ENCODE assay signal across 21 cellular contexts in genomic region chr12:29004066-29004935, GRCh38.
A peak's percentile ranks its signal among the peaks of the same experiment; 100 is the strongest.
DNase-seq lines count a peak whose midpoint lies in the region; ATAC-seq, FAIRE-seq and TF ChIP-seq lines count a peak whose summit lies in the region.
"Had no signal": no experiment of that assay in that cellular context is flagged by ENCODE, and none has a peak within 500 bp of the region (broad histone marks: within the 10 kb centered on the region; RNA-seq: fewer than 3 reads in every experiment).

No MANE protein-coding gene starts in this region.

- no peak overlapping the region for H2AFZ ChIP-seq in IMR-90 (replicated peaks; ENCODE audit: low read length, poor library complexity)
- peak overlapping the region; percentile 2; the same call in 1 of the 2 replicates for H2AFZ ChIP-seq in PC-3 (ENCODE audit: low read length)
- H2AFZ ChIP-seq in H1 (ENCODE audit: low read length): peak overlapping the region; percentile 51; the same call in 1 of the 2 replicates
- no peak overlapping the region for H2AFZ ChIP-seq in neural progenitor cell (replicated peaks)

- in situ Hi-C loops in IMR-90 (cut with MboI; ENCODE audit: low sequenced_read_pairs): no loop called here

- H2BK15ac ChIP-seq in IMR-90 (ENCODE audit: low read depth, low read length) (no peak overlapping the region), H1 (ENCODE audit: low read length) (no peak overlapping the region)

- H3K36me3 Mint-ChIP-seq in type B pancreatic cell (peaks cover 4% of the 10 kb centered on the region), neural progenitor cell (no peaks in the 10 kb centered on the region)
- H3K36me3 Mint-ChIP-seq: CD4-positive, alpha-beta memory T cell had no signal

- no peak overlapping the region for H3K4me2 ChIP-seq in IMR-90 (ENCODE audit: low read depth, low read length)
- H3K4me2 ChIP-seq in PC-3 (ENCODE audit: low read length): no peak overlapping the region
- no peak overlapping the region for H3K4me2 ChIP-seq in H1 (ENCODE audit: insufficient read depth in 1 of 2, low read depth in 2 of 2, low read length in 2 of 2)
- no peak overlapping the region for H3K4me2 ChIP-seq in neural progenitor cell

- H3K9me2 ChIP-seq in PC-3 (replicated peaks; ENCODE audit: low read length): no peaks in the 10 kb centered on the region

- H2BK12ac ChIP-seq in H1 (ENCODE audit: low read depth, low read length): no peak overlapping the region

- dilution Hi-C loops in IMR-90 (cut with HindIII; ENCODE audit: low sequenced_read_pairs, unreplicated experiment): no loop called here

- no peak overlapping the region for H3K27ac ChIP-seq in IMR-90 (ENCODE audit: insufficient read depth, low read length)
- H3K27ac ChIP-seq in PC-3 (ENCODE audit: low read length): no peak overlapping the region
- no peak overlapping the region for H3K27ac ChIP-seq in H1 (ENCODE audit: low read depth, low read length)
- H3K27ac ChIP-seq in neural progenitor cell: no peak overlapping the region

- DNase-seq in IMR-90 (no peak), PC-3 (no peak), H1 (ENCODE audit: low read depth in 1 of 2, low spot score in 2 of 2) (no peak), type B pancreatic cell (ENCODE audit: extremely low spot score, unreplicated experiment) (no peak), kidney glomerular epithelial cell (lab: John Stamatoyannopoulos, UW) (no peak), SK-N-DZ (ENCODE audit: low spot score) (no peak), neural progenitor cell (ENCODE audit: low spot score) (no peak)
- DNase-seq: ACHN; C1 segment of cervical spinal cord; Calu3; CD4-positive, alpha-beta memory T cell; COR-L47; DMS53; DMS79 treated with DMSO at 0.1 percent for 48 hours; GF-D8; GOT3; H7; HCEC 1CT had no signal

- BruUV-seq in IMR-90 (replicated peaks; lab: Mats Ljungman, UMichigan) (no TSS peak), PC-3 (replicated peaks; lab: Mats Ljungman, UMichigan) (no TSS peak)

- H3K9ac ChIP-seq in IMR-90 (ENCODE audit: low read depth, low read length): no peak overlapping the region
- H3K9ac ChIP-seq in PC-3 (ENCODE audit: low read length): no peak overlapping the region
- H3K9ac ChIP-seq in H1 (replicated peaks in 1 of 4; ENCODE audit: extremely low read depth in 1 of 4, low read depth in 3 of 4, low read length in 3 of 4): no peak overlapping the region
- H3K9ac ChIP-seq in neural progenitor cell: no peak overlapping the region

- H3K4me3 ChIP-seq in IMR-90 (ENCODE audit: insufficient read depth, low read depth, low read length) (no peak overlapping the region), PC-3 (ENCODE audit: low read length) (no peak overlapping the region), H1 (ENCODE audit: extremely low read depth in 1 of 4, insufficient read depth in 2 of 4, low read depth in 3 of 4, low read length in 4 of 4) (no peak overlapping the region), neural progenitor cell (no peak overlapping the region)

- POLR2A ChIA-PET in IMR-90 (lab: Charles Lee; ENCODE audit: unreplicated experiment) (no interaction called here), PC-3 (lab: Charles Lee; ENCODE audit: unreplicated experiment) (no interaction called here), H1 (lab: Charles Lee; ENCODE audit: partially characterized antibody) (no interaction called here)

- H3K27ac Mint-ChIP-seq in type B pancreatic cell (peak overlapping the region; percentile 30), neural progenitor cell (no peak overlapping the region)
- H3K27ac Mint-ChIP-seq: CD4-positive, alpha-beta memory T cell had no signal

- no peak overlapping the region for H3K14ac ChIP-seq in IMR-90 (replicated peaks; ENCODE audit: low read depth, low read length)
- H3K14ac ChIP-seq in H1 (ENCODE audit: insufficient read length): no peak overlapping the region

- H2BK120ac ChIP-seq in IMR-90 (ENCODE audit: low read depth, low read length) (no peak overlapping the region), H1 (replicated peaks; ENCODE audit: low read depth, low read length) (no peak overlapping the region)

- no peaks in the 10 kb centered on the region for H3K4me1 ChIP-seq in IMR-90 (ENCODE audit: control insufficient read depth, insufficient read depth, low read length)
- H3K4me1 ChIP-seq in PC-3 (ENCODE audit: insufficient read depth, low read length): peaks cover 12% of the 10 kb centered on the region
- H3K4me1 ChIP-seq in H1 (replicated peaks in 1 of 4; ENCODE audit: control insufficient read depth in 3 of 4, insufficient read depth in 4 of 4, low read length in 3 of 4): no peaks in the 10 kb centered on the region
- no peaks in the 10 kb centered on the region for H3K4me1 ChIP-seq in neural progenitor cell

- FAIRE-seq in H1 (lab: Jason Lieb, UNC): no peak
- FAIRE-seq: A204.1, GM12891, GM18507 had no signal

- H3K18ac ChIP-seq in IMR-90 (ENCODE audit: low read depth, low read length): no peak overlapping the region
- H3K18ac ChIP-seq in H1 (ENCODE audit: extremely low read depth, low read length): no peak overlapping the region

- no peaks in the 10 kb centered on the region for H3K9me3 ChIP-seq in IMR-90 (ENCODE audit: control insufficient read depth, insufficient read depth, low read length)
- no peaks in the 10 kb centered on the region for H3K9me3 ChIP-seq in PC-3 (ENCODE audit: low read length)
- no peaks in the 10 kb centered on the region for H3K9me3 ChIP-seq in H1 (ENCODE audit: insufficient read depth in 2 of 2, low read depth in 1 of 2, low read length in 1 of 2)
- H3K9me3 ChIP-seq in neural progenitor cell (ENCODE audit: low read depth): no peaks in the 10 kb centered on the region

- TF ChIP-seq POLR2A in IMR-90 (IDR thresholded peaks at IDR 0.05; ENCODE audit: low read depth, low read length) (no peak), H1 (IDR thresholded peaks at IDR 0.05; ENCODE audit: control extremely low read depth in 1 of 2, low read depth in 2 of 2, low read length in 2 of 2) (no peak)

- H3K79me1 ChIP-seq in IMR-90 (ENCODE audit: low read depth in 1 of 2, low read length in 2 of 2) (no peaks in the 10 kb centered on the region), H1 (ENCODE audit: low read depth, low read length) (no peaks in the 10 kb centered on the region)

- H3K4ac ChIP-seq in IMR-90 (ENCODE audit: low read depth, low read length) (no peak overlapping the region), H1 (replicated peaks; ENCODE audit: insufficient read length, low read depth, low read length) (no peak overlapping the region)

- H2BK5ac ChIP-seq in IMR-90 (ENCODE audit: low read depth, low read length, poor library complexity, severe bottlenecking) (no peak overlapping the region), H1 (ENCODE audit: low read depth, low read length) (no peak overlapping the region)

- intact Hi-C loops in IMR-90 (cut with micrococcal nuclease): no loop called here
- intact Hi-C loops in PC-3 (cut with micrococcal nuclease): no loop called here

- no peak overlapping the region for H2AK9ac ChIP-seq in IMR-90 (replicated peaks; ENCODE audit: low read depth, low read length, poor library complexity)

- H3K9me3 Mint-ChIP-seq in type B pancreatic cell (no peaks in the 10 kb centered on the region), neural progenitor cell (no peaks in the 10 kb centered on the region)

- H3K4me3 Mint-ChIP-seq in type B pancreatic cell: no peak overlapping the region
- H3K4me3 Mint-ChIP-seq in neural progenitor cell: no peak overlapping the region
- H3K4me3 Mint-ChIP-seq: CD4-positive, alpha-beta memory T cell had no signal

- CTCF ChIA-PET in IMR-90 (lab: Yijun Ruan, JAX): interaction anchor here (1.4 kb wide), 1 partner anchor 10 kb away, joined by 3 read pairs; no protein-coding TSS in a partner anchor
- CTCF ChIA-PET in PC-3 (lab: Charles Lee): no interaction called here
- CTCF ChIA-PET in H1 (lab: Charles Lee; ENCODE audit: partially characterized antibody): no interaction called here

- H3K23ac ChIP-seq in IMR-90 (ENCODE audit: low read depth, low read length): no peak overlapping the region
- H3K23ac ChIP-seq in H1 (ENCODE audit: insufficient read length): no peak overlapping the region

- H3K4me1 Mint-ChIP-seq in type B pancreatic cell (ENCODE audit: unreplicated experiment): no peaks in the 10 kb centered on the region
- no peaks in the 10 kb centered on the region for H3K4me1 Mint-ChIP-seq in neural progenitor cell

- no peaks in the 10 kb centered on the region for H3K79me2 ChIP-seq in PC-3 (ENCODE audit: low read length)
- no peaks in the 10 kb centered on the region for H3K79me2 ChIP-seq in H1 (ENCODE audit: control insufficient read depth in 1 of 2, insufficient read depth in 2 of 2, low read length in 2 of 2)
- H3K79me2 ChIP-seq in neural progenitor cell (ENCODE audit: low read depth): no peaks in the 10 kb centered on the region

- H4K91ac ChIP-seq in IMR-90 (ENCODE audit: insufficient read depth, low read depth, low read length) (no peak overlapping the region), H1 (replicated peaks; ENCODE audit: insufficient read length, low read length) (no peak overlapping the region)

- H4K20me1 ChIP-seq in IMR-90 (ENCODE audit: insufficient read depth, low read length): no peaks in the 10 kb centered on the region
- H4K20me1 ChIP-seq in PC-3 (ENCODE audit: low read length): no peaks in the 10 kb centered on the region
- no peaks in the 10 kb centered on the region for H4K20me1 ChIP-seq in H1 (replicated peaks in 1 of 2; ENCODE audit: control insufficient read depth in 1 of 2, insufficient read depth in 2 of 2, low read length in 2 of 2)
- no peaks in the 10 kb centered on the region for H4K20me1 ChIP-seq in neural progenitor cell (ENCODE audit: low read depth)

- TF ChIP-seq RAD21 in IMR-90 (IDR thresholded peaks at IDR 0.05; ENCODE audit: low read length) (no peak), H1 (IDR thresholded peaks at IDR 0.05 in 1 of 2, conservative IDR thresholded peaks at IDR 0.05 in 1 of 2; ENCODE audit: low read depth in 2 of 2, low read length in 2 of 2) (no peak)

- H4K8ac ChIP-seq in IMR-90 (ENCODE audit: low read depth in 2 of 2, low read length in 2 of 2): no peak overlapping the region
- no peak overlapping the region for H4K8ac ChIP-seq in H1 (ENCODE audit: extremely low read depth, insufficient read depth, low read length)

- no peak for TF ChIP-seq EP300 in H1 (IDR thresholded peaks at IDR 0.05; ENCODE audit: borderline replicate concordance in 1 of 2, low read depth in 2 of 2, low read length in 2 of 2)

- H3K23me2 ChIP-seq in H1 (ENCODE audit: low read depth, low read length): no peaks in the 10 kb centered on the region

- no peak overlapping the region for H4K5ac ChIP-seq in IMR-90 (ENCODE audit: low read depth, low read length)
- no peak overlapping the region for H4K5ac ChIP-seq in H1 (ENCODE audit: insufficient read length, low read depth, low read length)

- WGBS in IMR-90 (ENCODE audit: extremely low coverage in 2 of 2, insufficient read length in 1 of 2), 2 experiments: no CpG with 5 or more reads among the region's 6 CpGs
- WGBS in H1 (ENCODE audit: extremely low coverage in 1 of 2, insufficient coverage in 1 of 2, insufficient read length in 1 of 2, insufficient replicate concordance in 2 of 2, low coverage in 1 of 2, low lambda C conversion rate in 2 of 2, missing lambda C conversion rate in 1 of 2), 2 experiments: 86% methylated on average over 6 of the region's 6 CpGs; no CpG with 5 or more reads in 1 of the 2 experiments

- no peak for TF ChIP-seq CTCF in IMR-90 (conservative IDR thresholded peaks at IDR 0.05; ENCODE audit: low read depth, low read length)
- no peak for TF ChIP-seq CTCF in PC-3 (conservative IDR thresholded peaks at IDR 0.05; ENCODE audit: low read depth, low read length)
- TF ChIP-seq CTCF in H1 (IDR thresholded peaks at IDR 0.05; ENCODE audit: control extremely low read depth in 1 of 3, insufficient read depth in 1 of 3, low read depth in 1 of 3, low read length in 3 of 3): no peak
- no peak for TF ChIP-seq CTCF in type B pancreatic cell (conservative IDR thresholded peaks at IDR 0.05)
- TF ChIP-seq CTCF in neural progenitor cell (IDR thresholded peaks at IDR 0.05): no peak

- H3F3A ChIP-seq in PC-3 (ENCODE audit: low read length, unreplicated experiment) (no peaks in the 10 kb centered on the region), neural progenitor cell (ENCODE audit: low read depth) (no peaks in the 10 kb centered on the region)

- H2AK5ac ChIP-seq in IMR-90 (ENCODE audit: low read depth, low read length) (no peak overlapping the region), H1 (ENCODE audit: low read depth, low read length) (no peak overlapping the region)

- H3K27me3 Mint-ChIP-seq in type B pancreatic cell (no peaks in the 10 kb centered on the region), neural progenitor cell (ENCODE audit: insufficient read depth, low read depth) (no peaks in the 10 kb centered on the region)

- H3K9me1 ChIP-seq in IMR-90 (ENCODE audit: insufficient read depth, low read length): 0 out of 2 replicates have a peak, but pooled peaks cover 2% of the 10 kb centered on the region

- H2BK20ac ChIP-seq in IMR-90 (ENCODE audit: low read depth, low read length) (no peak overlapping the region), H1 (ENCODE audit: low read length) (no peak overlapping the region)

- ATAC-seq in IMR-90 (ENCODE audit: low read depth) (no peak), PC-3 (no peak)

- H3K56ac ChIP-seq in IMR-90 (ENCODE audit: extremely low read depth, insufficient read depth, low read length): no peak overlapping the region
- H3K56ac ChIP-seq in H1 (replicated peaks; ENCODE audit: insufficient read length, low read depth, low read length): no peak overlapping the region

- H3K27me3 ChIP-seq in IMR-90 (ENCODE audit: control insufficient read depth, insufficient read depth, low read length): no peaks in the 10 kb centered on the region
- H3K27me3 ChIP-seq in PC-3 (ENCODE audit: low read length): no peaks in the 10 kb centered on the region
- no peaks in the 10 kb centered on the region for H3K27me3 ChIP-seq in H1 (replicated peaks in 1 of 4; ENCODE audit: control insufficient read depth in 3 of 4, extremely low read depth in 1 of 4, insufficient read depth in 3 of 4, low read length in 3 of 4)
- no peaks in the 10 kb centered on the region for H3K27me3 ChIP-seq in neural progenitor cell

- no peaks in the 10 kb centered on the region for H3K36me3 ChIP-seq in IMR-90 (ENCODE audit: control insufficient read depth, insufficient read depth, low read length)
- no peaks in the 10 kb centered on the region for H3K36me3 ChIP-seq in PC-3 (ENCODE audit: low read depth, low read length)
- H3K36me3 ChIP-seq in H1 (ENCODE audit: control insufficient read depth in 2 of 4, insufficient read depth in 4 of 4, low read length in 3 of 4): no peaks in the 10 kb centered on the region
- no peaks in the 10 kb centered on the region for H3K36me3 ChIP-seq in neural progenitor cell

Comparison
In these comparisons a context has a peak if more than half of its experiments do, and no peak if none do; other contexts are left out.
1. H2AFZ ChIP-seq: peak in PC-3 (single experiment) and H1 (single experiment); none in IMR-90 (single experiment) and neural progenitor cell (single experiment).